Comparison of ENCODE assay signal across 1 cellular context in the genomic region with DNA sequence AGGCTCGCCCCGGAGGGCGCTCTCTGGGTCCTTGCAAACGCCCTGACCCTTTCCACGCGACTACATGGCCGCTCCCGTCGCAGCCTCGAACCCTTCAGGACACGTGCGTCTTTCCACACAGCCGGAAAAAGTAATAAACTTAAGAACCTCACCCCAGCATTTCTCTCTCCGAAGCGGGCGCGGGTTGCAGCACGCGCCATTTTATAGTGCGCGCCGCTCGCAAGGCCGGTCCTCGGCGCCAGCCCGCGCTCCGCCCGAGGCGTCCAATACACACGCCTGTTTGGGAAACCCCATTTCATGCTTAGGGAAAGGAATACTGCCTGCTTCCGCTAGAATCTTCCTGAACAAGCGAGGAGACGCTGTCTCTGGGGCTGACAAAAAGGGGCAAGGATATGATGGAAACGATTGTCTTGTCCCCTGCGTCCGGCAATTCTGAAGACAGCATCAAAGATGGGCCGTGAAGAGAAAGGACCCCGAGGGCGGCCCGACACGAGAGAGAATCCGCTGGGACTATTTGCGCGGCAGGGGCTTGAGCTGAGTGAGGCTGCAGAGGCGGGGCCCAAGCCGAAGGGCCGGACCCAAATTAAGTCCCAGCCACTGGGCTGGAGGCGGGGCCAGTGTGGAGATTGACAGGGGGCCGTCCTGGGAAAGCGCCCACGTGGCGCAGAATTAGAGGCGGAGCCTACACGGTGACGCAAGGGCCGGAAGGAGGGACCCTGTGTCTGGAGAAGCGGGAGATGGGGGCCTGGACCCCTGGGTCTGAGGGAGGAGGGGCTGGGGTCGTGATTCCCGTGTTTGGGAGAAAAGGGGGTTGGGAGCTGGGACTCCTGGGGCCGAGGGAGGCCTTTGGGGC.
TF ChIP-seq lines count a peak whose summit lies in the region.

No MANE protein-coding gene starts in this region.

TF ChIP-seq in K562, 482 proteins besides CTCF, POLR2A, EP300 and RAD21 (continued from another document and continues in another):
- TF ChIP-seq ZNF316 (IDR thresholded peaks at IDR 0.05) = no peak
- TF ChIP-seq RBM17 (IDR thresholded peaks at IDR 0.05; ENCODE audit: borderline replicate concordance, low read depth, low read length) = no peak
- peak; percentile 51; the same call in 1 of the 2 replicates for TF ChIP-seq MXI1 (IDR thresholded peaks at IDR 0.05; ENCODE audit: low read depth, low read length)
- no peak for TF ChIP-seq MCM2 (IDR thresholded peaks at IDR 0.05; ENCODE audit: low read depth)
- TF ChIP-seq, protein P1, sequence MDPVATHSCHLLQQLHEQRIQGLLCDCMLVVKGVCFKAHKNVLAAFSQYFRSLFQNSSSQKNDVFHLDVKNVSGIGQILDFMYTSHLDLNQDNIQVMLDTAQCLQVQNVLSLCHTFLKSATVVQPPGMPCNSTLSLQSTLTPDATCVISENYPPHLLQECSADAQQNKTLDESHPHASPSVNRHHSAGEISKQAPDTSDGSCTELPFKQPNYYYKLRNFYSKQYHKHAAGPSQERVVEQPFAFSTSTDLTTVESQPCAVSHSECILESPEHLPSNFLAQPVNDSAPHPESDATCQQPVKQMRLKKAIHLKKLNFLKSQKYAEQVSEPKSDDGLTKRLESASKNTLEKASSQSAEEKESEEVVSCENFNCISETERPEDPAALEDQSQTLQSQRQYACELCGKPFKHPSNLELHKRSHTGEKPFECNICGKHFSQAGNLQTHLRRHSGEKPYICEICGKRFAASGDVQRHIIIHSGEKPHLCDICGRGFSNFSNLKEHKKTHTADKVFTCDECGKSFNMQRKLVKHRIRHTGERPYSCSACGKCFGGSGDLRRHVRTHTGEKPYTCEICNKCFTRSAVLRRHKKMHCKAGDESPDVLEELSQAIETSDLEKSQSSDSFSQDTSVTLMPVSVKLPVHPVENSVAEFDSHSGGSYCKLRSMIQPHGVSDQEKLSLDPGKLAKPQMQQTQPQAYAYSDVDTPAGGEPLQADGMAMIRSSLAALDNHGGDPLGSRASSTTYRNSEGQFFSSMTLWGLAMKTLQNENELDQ (CRISPR knock-in tag; IDR thresholded peaks at IDR 0.05; ENCODE audit: borderline replicate concordance) = no peak
- TF ChIP-seq SAFB (IDR thresholded peaks at IDR 0.05; ENCODE audit: borderline replicate concordance, low read depth, low read length) = no peak
- no peak for TF ChIP-seq CHD4 (IDR thresholded peaks at IDR 0.05; ENCODE audit: insufficient read depth, insufficient replicate concordance, low read depth, low read length, poor library complexity, severe bottlenecking)
- no peak for TF ChIP-seq WHSC1 (IDR thresholded peaks at IDR 0.05; ENCODE audit: low read length)
- TF ChIP-seq ZKSCAN1 (IDR thresholded peaks at IDR 0.05; ENCODE audit: low read depth, low read length) = no peak
- TF ChIP-seq YBX1 (IDR thresholded peaks at IDR 0.05) = no peak
- no peak for TF ChIP-seq ZNF212 (CRISPR knock-in tag; IDR thresholded peaks at IDR 0.05)
- no peak for TF ChIP-seq ESRRB (CRISPR knock-in tag; IDR thresholded peaks at IDR 0.05; ENCODE audit: borderline replicate concordance)
- TF ChIP-seq, protein P2, sequence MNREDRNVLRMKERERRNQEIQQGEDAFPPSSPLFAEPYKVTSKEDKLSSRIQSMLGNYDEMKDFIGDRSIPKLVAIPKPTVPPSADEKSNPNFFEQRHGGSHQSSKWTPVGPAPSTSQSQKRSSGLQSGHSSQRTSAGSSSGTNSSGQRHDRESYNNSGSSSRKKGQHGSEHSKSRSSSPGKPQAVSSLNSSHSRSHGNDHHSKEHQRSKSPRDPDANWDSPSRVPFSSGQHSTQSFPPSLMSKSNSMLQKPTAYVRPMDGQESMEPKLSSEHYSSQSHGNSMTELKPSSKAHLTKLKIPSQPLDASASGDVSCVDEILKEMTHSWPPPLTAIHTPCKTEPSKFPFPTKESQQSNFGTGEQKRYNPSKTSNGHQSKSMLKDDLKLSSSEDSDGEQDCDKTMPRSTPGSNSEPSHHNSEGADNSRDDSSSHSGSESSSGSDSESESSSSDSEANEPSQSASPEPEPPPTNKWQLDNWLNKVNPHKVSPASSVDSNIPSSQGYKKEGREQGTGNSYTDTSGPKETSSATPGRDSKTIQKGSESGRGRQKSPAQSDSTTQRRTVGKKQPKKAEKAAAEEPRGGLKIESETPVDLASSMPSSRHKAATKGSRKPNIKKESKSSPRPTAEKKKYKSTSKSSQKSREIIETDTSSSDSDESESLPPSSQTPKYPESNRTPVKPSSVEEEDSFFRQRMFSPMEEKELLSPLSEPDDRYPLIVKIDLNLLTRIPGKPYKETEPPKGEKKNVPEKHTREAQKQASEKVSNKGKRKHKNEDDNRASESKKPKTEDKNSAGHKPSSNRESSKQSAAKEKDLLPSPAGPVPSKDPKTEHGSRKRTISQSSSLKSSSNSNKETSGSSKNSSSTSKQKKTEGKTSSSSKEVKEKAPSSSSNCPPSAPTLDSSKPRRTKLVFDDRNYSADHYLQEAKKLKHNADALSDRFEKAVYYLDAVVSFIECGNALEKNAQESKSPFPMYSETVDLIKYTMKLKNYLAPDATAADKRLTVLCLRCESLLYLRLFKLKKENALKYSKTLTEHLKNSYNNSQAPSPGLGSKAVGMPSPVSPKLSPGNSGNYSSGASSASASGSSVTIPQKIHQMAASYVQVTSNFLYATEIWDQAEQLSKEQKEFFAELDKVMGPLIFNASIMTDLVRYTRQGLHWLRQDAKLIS (CRISPR knock-in tag; IDR thresholded peaks at IDR 0.05) = peak; percentile 95
- no peak for TF ChIP-seq SNIP1 (IDR thresholded peaks at IDR 0.05; ENCODE audit: low read depth)
- TF ChIP-seq NR2C1 (IDR thresholded peaks at IDR 0.05) = peak; percentile 34; the same call in 1 of the 2 replicates
- TF ChIP-seq NR2C1 (tag; IDR thresholded peaks at IDR 0.05) = no peak
- no peak for TF ChIP-seq SMARCB1 (IDR thresholded peaks at IDR 0.05; ENCODE audit: insufficient read length, low read depth)
- TF ChIP-seq ZNF140 (CRISPR knock-in tag; IDR thresholded peaks at IDR 0.05) = no peak
- TF ChIP-seq ZFX (CRISPR knock-in tag; IDR thresholded peaks at IDR 0.05) = peak; percentile 83
- TF ChIP-seq HMG20A (CRISPR knock-in tag; conservative IDR thresholded peaks at IDR 0.05) = no peak
- TF ChIP-seq, protein P3, sequence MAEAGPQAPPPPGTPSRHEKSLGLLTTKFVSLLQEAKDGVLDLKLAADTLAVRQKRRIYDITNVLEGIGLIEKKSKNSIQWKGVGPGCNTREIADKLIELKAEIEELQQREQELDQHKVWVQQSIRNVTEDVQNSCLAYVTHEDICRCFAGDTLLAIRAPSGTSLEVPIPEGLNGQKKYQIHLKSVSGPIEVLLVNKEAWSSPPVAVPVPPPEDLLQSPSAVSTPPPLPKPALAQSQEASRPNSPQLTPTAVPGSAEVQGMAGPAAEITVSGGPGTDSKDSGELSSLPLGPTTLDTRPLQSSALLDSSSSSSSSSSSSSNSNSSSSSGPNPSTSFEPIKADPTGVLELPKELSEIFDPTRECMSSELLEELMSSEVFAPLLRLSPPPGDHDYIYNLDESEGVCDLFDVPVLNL (CRISPR knock-in tag; IDR thresholded peaks at IDR 0.05; ENCODE audit: low read depth) = 0 out of 2 replicates have a peak, but pooled peaks have one; percentile 57
- peak; percentile 83 to 96; a peak in 3 of 4 replicates for TF ChIP-seq HDAC1 (IDR thresholded peaks at IDR 0.05)
- TF ChIP-seq TRIM28 (IDR thresholded peaks at IDR 0.05) = no peak
- TF ChIP-seq HIVEP1 (CRISPR knock-in tag; IDR thresholded peaks at IDR 0.05) = no peak
- TF ChIP-seq CCNT2 (IDR thresholded peaks at IDR 0.05; ENCODE audit: borderline replicate concordance, extremely low read depth, insufficient read length, low read depth, low read length) = peak; percentile 7
- TF ChIP-seq POLR2AphosphoS5 (IDR thresholded peaks at IDR 0.05; ENCODE audit: control insufficient read depth, insufficient read depth, low read depth, low read length) = peak; percentile 98
- TF ChIP-seq MECOM (CRISPR knock-in tag; IDR thresholded peaks at IDR 0.05) = no peak
- no peak for TF ChIP-seq GATAD2B (IDR thresholded peaks at IDR 0.05; ENCODE audit: borderline replicate concordance)
- TF ChIP-seq, protein P4, sequence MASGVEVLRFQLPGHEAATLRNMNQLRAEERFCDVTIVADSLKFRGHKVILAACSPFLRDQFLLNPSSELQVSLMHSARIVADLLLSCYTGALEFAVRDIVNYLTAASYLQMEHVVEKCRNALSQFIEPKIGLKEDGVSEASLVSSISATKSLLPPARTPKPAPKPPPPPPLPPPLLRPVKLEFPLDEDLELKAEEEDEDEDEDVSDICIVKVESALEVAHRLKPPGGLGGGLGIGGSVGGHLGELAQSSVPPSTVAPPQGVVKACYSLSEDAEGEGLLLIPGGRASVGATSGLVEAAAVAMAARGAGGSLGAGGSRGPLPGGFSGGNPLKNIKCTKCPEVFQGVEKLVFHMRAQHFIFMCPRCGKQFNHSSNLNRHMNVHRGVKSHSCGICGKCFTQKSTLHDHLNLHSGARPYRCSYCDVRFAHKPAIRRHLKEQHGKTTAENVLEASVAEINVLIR (CRISPR knock-in tag; IDR thresholded peaks at IDR 0.05) = no peak
- TF ChIP-seq RAD51 (IDR thresholded peaks at IDR 0.05; ENCODE audit: borderline replicate concordance, low read depth) = peak; percentile 92
- 0 out of 2 replicates have a peak, but pooled peaks have one; percentile 57 for TF ChIP-seq DIDO1 (tag; IDR thresholded peaks at IDR 0.05; ENCODE audit: low read depth)
- no peak for TF ChIP-seq NCOA6 (IDR thresholded peaks at IDR 0.05)
- no peak for TF ChIP-seq ZNF3 (CRISPR knock-in tag; IDR thresholded peaks at IDR 0.05)
- TF ChIP-seq CHD1 (IDR thresholded peaks at IDR 0.05; ENCODE audit: low read length) = peak; percentile 89
- no peak for TF ChIP-seq ZNF707 (CRISPR knock-in tag; conservative IDR thresholded peaks at IDR 0.05)
- peak; percentile 77; the same call in 1 of the 2 replicates for TF ChIP-seq ZNF175 (CRISPR knock-in tag; IDR thresholded peaks at IDR 0.05; ENCODE audit: low read depth)
- TF ChIP-seq GTF2F1 (IDR thresholded peaks at IDR 0.05; ENCODE audit: low read depth, low read length) = peak; percentile 98
- TF ChIP-seq SREBF2 (CRISPR knock-in tag; IDR thresholded peaks at IDR 0.05) = no peak
- TF ChIP-seq, protein P5, sequence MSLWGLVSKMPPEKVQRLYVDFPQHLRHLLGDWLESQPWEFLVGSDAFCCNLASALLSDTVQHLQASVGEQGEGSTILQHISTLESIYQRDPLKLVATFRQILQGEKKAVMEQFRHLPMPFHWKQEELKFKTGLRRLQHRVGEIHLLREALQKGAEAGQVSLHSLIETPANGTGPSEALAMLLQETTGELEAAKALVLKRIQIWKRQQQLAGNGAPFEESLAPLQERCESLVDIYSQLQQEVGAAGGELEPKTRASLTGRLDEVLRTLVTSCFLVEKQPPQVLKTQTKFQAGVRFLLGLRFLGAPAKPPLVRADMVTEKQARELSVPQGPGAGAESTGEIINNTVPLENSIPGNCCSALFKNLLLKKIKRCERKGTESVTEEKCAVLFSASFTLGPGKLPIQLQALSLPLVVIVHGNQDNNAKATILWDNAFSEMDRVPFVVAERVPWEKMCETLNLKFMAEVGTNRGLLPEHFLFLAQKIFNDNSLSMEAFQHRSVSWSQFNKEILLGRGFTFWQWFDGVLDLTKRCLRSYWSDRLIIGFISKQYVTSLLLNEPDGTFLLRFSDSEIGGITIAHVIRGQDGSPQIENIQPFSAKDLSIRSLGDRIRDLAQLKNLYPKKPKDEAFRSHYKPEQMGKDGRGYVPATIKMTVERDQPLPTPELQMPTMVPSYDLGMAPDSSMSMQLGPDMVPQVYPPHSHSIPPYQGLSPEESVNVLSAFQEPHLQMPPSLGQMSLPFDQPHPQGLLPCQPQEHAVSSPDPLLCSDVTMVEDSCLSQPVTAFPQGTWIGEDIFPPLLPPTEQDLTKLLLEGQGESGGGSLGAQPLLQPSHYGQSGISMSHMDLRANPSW (CRISPR knock-in tag; IDR thresholded peaks at IDR 0.05) = no peak
- TF ChIP-seq ZNF232 (CRISPR knock-in tag; IDR thresholded peaks at IDR 0.05) = no peak
- peak; percentile 92 for TF ChIP-seq ZNF589 (CRISPR knock-in tag; IDR thresholded peaks at IDR 0.05; ENCODE audit: low read depth)
- TF ChIP-seq U2AF2 (optimal IDR thresholded peaks at IDR 0.05; ENCODE audit: low read depth, low read length) = no peak
- TF ChIP-seq L3MBTL2 (IDR thresholded peaks at IDR 0.05) = peak; percentile 74
- peak; percentile 94 for TF ChIP-seq CEBPG (CRISPR knock-in tag; IDR thresholded peaks at IDR 0.05)
- TF ChIP-seq CEBPG (tag; conservative IDR thresholded peaks at IDR 0.05 in 1 of 2, IDR thresholded peaks at IDR 0.05 in 1 of 2) = peak; percentile 88 to 91
- TF ChIP-seq PPARD (CRISPR knock-in tag; IDR thresholded peaks at IDR 0.05) = no peak
- peak; percentile 95 for TF ChIP-seq C11orf30 (IDR thresholded peaks at IDR 0.05; ENCODE audit: low read depth)
- TF ChIP-seq ZNF41 (CRISPR knock-in tag; conservative IDR thresholded peaks at IDR 0.05) = no peak
- 0 out of 2 replicates have a peak, but pooled peaks have one; percentile 55 for TF ChIP-seq KAT8 (IDR thresholded peaks at IDR 0.05; ENCODE audit: low read depth)
- TF ChIP-seq NFE2 (IDR thresholded peaks at IDR 0.05; ENCODE audit: low read depth) = peak; percentile 99
- TF ChIP-seq NCOA2 (IDR thresholded peaks at IDR 0.05; ENCODE audit: partially characterized antibody in 2 of 2) = peak in 1 of 2 experiments; percentile 100
- TF ChIP-seq PHTF2 (CRISPR knock-in tag; IDR thresholded peaks at IDR 0.05) = no peak
- no peak for TF ChIP-seq ZBTB1 (CRISPR knock-in tag; IDR thresholded peaks at IDR 0.05; ENCODE audit: borderline replicate concordance, low read depth)
- TF ChIP-seq ETV5 (CRISPR knock-in tag; IDR thresholded peaks at IDR 0.05; ENCODE audit: low read depth) = peak; percentile 80
- no peak for TF ChIP-seq E4F1 (CRISPR knock-in tag; IDR thresholded peaks at IDR 0.05; ENCODE audit: borderline replicate concordance)
